ENCODE assay signal across 13 cellular contexts in genomic region chr20:48603819-48604405, GRCh38.
"Had no signal": no experiment of that assay in that cellular context is flagged by ENCODE, and none has a peak within 500 bp of the region (broad histone marks: within the 10 kb centered on the region; RNA-seq: fewer than 3 reads in every experiment).

No MANE protein-coding gene starts in this region.

- H3K36me3 ChIP-seq: colonic mucosa, esophagus squamous epithelium, pancreas, transverse colon had no signal

- H3K9me3 Mint-ChIP-seq: activated naive CD4-positive, alpha-beta T cell treated with anti-CD3 and anti-CD28 coated beads, Interleukin-2, amount 50 U/mL, for 24 hours had no signal

- FAIRE-seq: pancreas had no signal

- H3K4me1 Mint-ChIP-seq: activated naive CD4-positive, alpha-beta T cell treated with anti-CD3 and anti-CD28 coated beads, Interleukin-2, amount 50 U/mL, for 24 hours had no signal

- H3K27ac ChIP-seq: colonic mucosa, esophagus squamous epithelium, pancreas, transverse colon had no signal

- H3K27ac Mint-ChIP-seq: activated naive CD4-positive, alpha-beta T cell treated with anti-CD3 and anti-CD28 coated beads, Interleukin-2, amount 50 U/mL, for 24 hours had no signal

- ATAC-seq: left ventricle myocardium superior, pancreas had no signal

- H3K27me3 ChIP-seq: colonic mucosa, pancreas had no signal

- DNase-seq: activated CD4-positive, alpha-beta T cell treated with anti-CD3 and anti-CD28 coated beads, Interleukin-2, amount 50 U/mL, for 1 hour; activated T-cell treated with anti-CD3 and anti-CD28 coated beads for 4 hours; caudate nucleus; colonic mucosa; esophagus squamous epithelium; hypothalamus; left ventricle myocardium superior; stimulated activated CD4-positive, alpha-beta T cell treated with anti-CD3 and anti-CD28 coated beads, Interleukin-15, amount 100 ng/mL, for 24 hours; stimulated activated CD4-positive, alpha-beta T cell treated with anti-CD3 and anti-CD28 coated beads, Interleukin-4, amount 100 ng/mL, for 1 hour; stimulated activated naive CD4-positive, alpha-beta T cell; transverse colon had no signal

- H3K9me3 ChIP-seq: colonic mucosa, esophagus squamous epithelium, pancreas, transverse colon had no signal

- H3K4me3 ChIP-seq: colonic mucosa, esophagus squamous epithelium, pancreas, transverse colon had no signal

- H3K4me3 Mint-ChIP-seq: activated naive CD4-positive, alpha-beta T cell treated with anti-CD3 and anti-CD28 coated beads, Interleukin-2, amount 50 U/mL, for 24 hours had no signal

- H3K36me3 Mint-ChIP-seq: activated naive CD4-positive, alpha-beta T cell treated with anti-CD3 and anti-CD28 coated beads, Interleukin-2, amount 50 U/mL, for 24 hours had no signal

- H3K4me1 ChIP-seq: colonic mucosa, esophagus squamous epithelium, pancreas, transverse colon had no signal
